In genomic region chr11:14320020-14320419, GRCh38 we compare ENCODE assay signal across 10 cellular contexts. TPM values are rescaled to one million over a fixed set of nuclear protein-coding genes. Genes with fewer than 3 reads are reported as not detected.
DNase-seq lines count a peak whose midpoint lies in the region; ATAC-seq, FAIRE-seq and TF ChIP-seq lines count a peak whose summit lies in the region.
"Had no signal": no experiment of that assay in that cellular context is flagged by ENCODE, and none has a peak within 500 bp of the region (broad histone marks: within the 10 kb centered on the region; RNA-seq: fewer than 3 reads in every experiment).

No MANE protein-coding gene starts in this region.

- 0 out of 2 replicates have a peak, but pooled peaks cover 4% of the 10 kb centered on the region for H4K20me1 ChIP-seq in PC-3 (ENCODE audit: low read length)

- H3K4me3 ChIP-seq in small intestine (ENCODE audit: low read depth in 1 of 2, low read length in 2 of 2): no peak overlapping the region
- H3K4me3 ChIP-seq in PC-3 (ENCODE audit: low read length): no peak overlapping the region

- no peaks in the 10 kb centered on the region for H3K9me3 Mint-ChIP-seq in activated CD4-positive, alpha-beta T cell treated with anti-CD3 and anti-CD28 coated beads for 36 hours (ENCODE audit: low read depth)
- no peaks in the 10 kb centered on the region for H3K9me3 Mint-ChIP-seq in activated T-helper 17 cell treated with anti-CD3 and anti-CD28 coated beads, Interleukin-2, amount 50 U/mL, for 72 hours

- H3K27ac Mint-ChIP-seq in activated CD4-positive, alpha-beta T cell treated with anti-CD3 and anti-CD28 coated beads for 36 hours: no peak overlapping the region
- H3K27ac Mint-ChIP-seq in activated T-helper 17 cell treated with anti-CD3 and anti-CD28 coated beads, Interleukin-2, amount 50 U/mL, for 72 hours: no peak overlapping the region

- POLR2A ChIA-PET in activated CD4-positive, alpha-beta T cell treated with anti-CD3 and anti-CD28 coated beads for 36 hours (lab: Charles Lee): no interaction called here
- POLR2A ChIA-PET in PC-3 (lab: Charles Lee; ENCODE audit: unreplicated experiment): no interaction called here

- no peaks in the 10 kb centered on the region for H3K27me3 ChIP-seq in small intestine (ENCODE audit: control insufficient read depth in 2 of 2, insufficient read depth in 2 of 2, low read length in 2 of 2)
- no peaks in the 10 kb centered on the region for H3K27me3 ChIP-seq in PC-3 (ENCODE audit: low read length)

- H3K27me3 Mint-ChIP-seq in activated CD4-positive, alpha-beta T cell treated with anti-CD3 and anti-CD28 coated beads for 36 hours: no peaks in the 10 kb centered on the region
- no peaks in the 10 kb centered on the region for H3K27me3 Mint-ChIP-seq in activated T-helper 17 cell treated with anti-CD3 and anti-CD28 coated beads, Interleukin-2, amount 50 U/mL, for 72 hours

- no peaks in the 10 kb centered on the region for H3F3A ChIP-seq in PC-3 (ENCODE audit: low read length, unreplicated experiment)

- H2AFZ ChIP-seq in PC-3 (ENCODE audit: low read length): no peak overlapping the region

- H3K4me3 Mint-ChIP-seq in activated CD4-positive, alpha-beta T cell treated with anti-CD3 and anti-CD28 coated beads for 36 hours: no peak overlapping the region
- H3K4me3 Mint-ChIP-seq in activated T-helper 17 cell treated with anti-CD3 and anti-CD28 coated beads, Interleukin-2, amount 50 U/mL, for 72 hours: peak overlapping the region; percentile 30

- no peak overlapping the region for H3K27ac ChIP-seq in small intestine (ENCODE audit: low read depth in 1 of 2, low read length in 1 of 2)
- H3K27ac ChIP-seq in PC-3 (ENCODE audit: low read length): no peak overlapping the region
- H3K27ac ChIP-seq: VCaP had no signal

- no peak overlapping the region for H3K9ac ChIP-seq in PC-3 (ENCODE audit: low read length)

- H3K9me3 ChIP-seq in small intestine (ENCODE audit: control insufficient read depth, low read depth): no peaks in the 10 kb centered on the region
- no peaks in the 10 kb centered on the region for H3K9me3 ChIP-seq in PC-3 (ENCODE audit: low read length)

- WGBS in small intestine, 3 donors: 52 to 81% (median 65%) methylated on average over 3 of the region's 3 CpGs

- H3K4me2 ChIP-seq in PC-3 (ENCODE audit: low read length): no peak overlapping the region

- peak; percentile 52 for DNase-seq in activated CD4-positive, alpha-beta T cell treated with anti-CD3 and anti-CD28 coated beads for 36 hours
- no peak for DNase-seq in activated CD4-positive, alpha-beta T cell treated with anti-CD3 and anti-CD28 coated beads, Interleukin-2, amount 50 U/mL, for 4 hours
- DNase-seq in small intestine: peak; percentile 67
- DNase-seq in kidney tubule cell (ENCODE audit: low spot score): no peak
- no peak for DNase-seq in PC-3
- DNase-seq in iPS-NIHi7 (ENCODE audit: extremely low spot score): no peak
- DNase-seq: glutamatergic neuron had no signal

- CTCF ChIA-PET in activated CD4-positive, alpha-beta T cell treated with anti-CD3 and anti-CD28 coated beads for 36 hours (lab: Charles Lee): interaction anchor here (0.8 to 1.8 kb wide), 9 partner anchors 10 to 548 kb away, joined by 3 to 9 read pairs (median 4); no protein-coding TSS in a partner anchor
- CTCF ChIA-PET in PC-3 (lab: Charles Lee): interaction anchor here (0.7 to 1.0 kb wide), 2 partner anchors 12 to 129 kb away, joined by 3 read pairs; no protein-coding TSS in a partner anchor

- BruUV-seq in PC-3 (replicated peaks; lab: Mats Ljungman, UMichigan): no TSS peak

- intact Hi-C loops in activated CD4-positive, alpha-beta T cell treated with anti-CD3 and anti-CD28 coated beads for 36 hours (cut with DNase I, micrococcal nuclease): no loop called here
- intact Hi-C loops in PC-3 (cut with micrococcal nuclease): no loop called here

- peaks cover 33% of the 10 kb centered on the region for H3K4me1 Mint-ChIP-seq in activated CD4-positive, alpha-beta T cell treated with anti-CD3 and anti-CD28 coated beads for 36 hours
- peaks cover 21% of the 10 kb centered on the region for H3K4me1 Mint-ChIP-seq in activated T-helper 17 cell treated with anti-CD3 and anti-CD28 coated beads, Interleukin-2, amount 50 U/mL, for 72 hours

- H3K4me1 ChIP-seq in small intestine (ENCODE audit: control insufficient read depth in 2 of 2, insufficient read depth in 1 of 2, low read depth in 1 of 2, low read length in 1 of 2): no peaks in the 10 kb centered on the region
- peaks cover 40% of the 10 kb centered on the region for H3K4me1 ChIP-seq in PC-3 (ENCODE audit: insufficient read depth, low read length)

- H3K36me3 Mint-ChIP-seq in activated CD4-positive, alpha-beta T cell treated with anti-CD3 and anti-CD28 coated beads for 36 hours (ENCODE audit: low read depth): no peaks in the 10 kb centered on the region
- H3K36me3 Mint-ChIP-seq in activated T-helper 17 cell treated with anti-CD3 and anti-CD28 coated beads, Interleukin-2, amount 50 U/mL, for 72 hours (ENCODE audit: low read depth): no peaks in the 10 kb centered on the region

- H3K79me2 ChIP-seq in PC-3 (ENCODE audit: low read length): peaks cover 78% of the 10 kb centered on the region

- peak; percentile 86 for ATAC-seq in activated CD4-positive, alpha-beta T cell treated with anti-CD3 and anti-CD28 coated beads for 36 hours
- ATAC-seq in HG02884 (IDR thresholded peaks at IDR 0.05; ENCODE audit: unreplicated experiment) (peak; percentile 43), PC-3 (no peak)
- ATAC-seq in activated T-helper 17 cell treated with anti-CD3 and anti-CD28 coated beads, Interleukin-2, amount 50 U/mL, for 72 hours (replicated peaks): peak; percentile 75

- FAIRE-seq in small intestine (lab: Jason Lieb, UNC): no peak

- H3K36me3 ChIP-seq in small intestine (ENCODE audit: control insufficient read depth in 2 of 2, insufficient read depth in 2 of 2, low read length in 2 of 2) (no peaks in the 10 kb centered on the region), PC-3 (ENCODE audit: low read depth, low read length) (no peaks in the 10 kb centered on the region)

- no peaks in the 10 kb centered on the region for H3K9me2 ChIP-seq in PC-3 (replicated peaks; ENCODE audit: low read length)

- TF ChIP-seq CTCF in PC-3 (conservative IDR thresholded peaks at IDR 0.05; ENCODE audit: low read depth, low read length): no peak

RNA-seq across cellular contexts. Expression of gene RRAS2, which starts 39.0 kb away (rescaled TPM):
- total RNA-seq in activated CD4-positive, alpha-beta T cell treated with anti-CD3 and anti-CD28 coated beads for 36 hours: 10 to 100 TPM; 35.0 to 48.0 TPM
- total RNA-seq in activated T-helper 17 cell treated with anti-CD3 and anti-CD28 coated beads, Interleukin-2, amount 50 U/mL, for 72 hours: 10 to 100 TPM; 35.4 to 41.0 TPM
- 10 to 100 TPM; 16.1 to 39.8 (median 32.7) TPM for polyA plus RNA-seq in small intestine
- 58.6 and 59.7 TPM in 2 replicates for total RNA-seq in PC-3 (2014; rRNA removed)

Comparison
In these comparisons a context has a peak if more than half of its experiments do, and no peak if none do; other contexts are left out.
1. DNase-seq: peak in activated CD4-positive, alpha-beta T cell treated with anti-CD3 and anti-CD28 coated beads for 36 hours (single experiment) and small intestine (single experiment); none in activated CD4-positive, alpha-beta T cell treated with anti-CD3 and anti-CD28 coated beads, Interleukin-2, amount 50 U/mL, for 4 hours (0 of 2), kidney tubule cell (single experiment), PC-3 (single experiment) and iPS-NIHi7 (single experiment).